ENCODE assay signal across 12 cellular contexts in genomic region chr1:37482796-37483744, GRCh38. TPM values are rescaled to one million over a fixed set of nuclear protein-coding genes. Genes with fewer than 3 reads are reported as not detected.
DNase-seq lines count a peak whose midpoint lies in the region; ATAC-seq, FAIRE-seq and TF ChIP-seq lines count a peak whose summit lies in the region.
"Had no signal": no experiment of that assay in that cellular context is flagged by ENCODE, and none has a peak within 500 bp of the region (broad histone marks: within the 10 kb centered on the region; RNA-seq: fewer than 3 reads in every experiment).

No MANE protein-coding gene starts in this region.

- peak overlapping the region; percentile 11 for H3K4me3 Mint-ChIP-seq in activated naive CD4-positive, alpha-beta T cell treated with anti-CD3 and anti-CD28 coated beads, Interleukin-2, amount 50 U/mL, for 24 hours
- no peak overlapping the region for H3K4me3 Mint-ChIP-seq in memory B cell

- TF ChIP-seq POLR2A in upper lobe of left lung (IDR thresholded peaks at IDR 0.05) (no peak), H54 (IDR thresholded peaks at IDR 0.05; ENCODE audit: low read depth, low read length) (no peak)

- H3K36me3 ChIP-seq in upper lobe of left lung (peaks cover 18 to 62% (median 48%) of the 10 kb centered on the region in 4 donors), HAP-1 (replicated peaks) (peaks cover 55% of the 10 kb centered on the region)

- no peaks in the 10 kb centered on the region for H3K27me3 Mint-ChIP-seq in activated naive CD4-positive, alpha-beta T cell treated with anti-CD3 and anti-CD28 coated beads, Interleukin-2, amount 50 U/mL, for 24 hours
- no peaks in the 10 kb centered on the region for H3K27me3 Mint-ChIP-seq in memory B cell

- peaks cover 32% of the 10 kb centered on the region for H3K4me1 Mint-ChIP-seq in activated naive CD4-positive, alpha-beta T cell treated with anti-CD3 and anti-CD28 coated beads, Interleukin-2, amount 50 U/mL, for 24 hours
- peaks cover 37% of the 10 kb centered on the region for H3K4me1 Mint-ChIP-seq in memory B cell

- no peak for TF ChIP-seq EP300 in upper lobe of left lung (IDR thresholded peaks at IDR 0.05)

- DNase-seq in activated naive CD4-positive, alpha-beta T cell treated with Interleukin-2 at 50 U/mL for 16 hours: no peak
- no peak for DNase-seq in activated naive CD4-positive, alpha-beta T cell treated with anti-CD3 and anti-CD28 coated beads, Interleukin-2, amount 50 U/mL, for 72 hours (ENCODE audit: low spot score in 2 of 2)
- DNase-seq in memory B cell (ENCODE audit: low spot score in 2 of 2) (no peak), upper lobe of left lung (peak in 1 of 2 donors; percentile 65), SK-N-DZ (ENCODE audit: low spot score) (no peak), HAP-1 (ENCODE audit: low spot score in 2 of 2) (no peak), H54 (ENCODE audit: insufficient read length, low spot score) (no peak)
- DNase-seq: BE2C, GDM1, T-helper 2 cell had no signal

- no peaks in the 10 kb centered on the region for H3K9me3 Mint-ChIP-seq in activated naive CD4-positive, alpha-beta T cell treated with anti-CD3 and anti-CD28 coated beads, Interleukin-2, amount 50 U/mL, for 24 hours
- no peaks in the 10 kb centered on the region for H3K9me3 Mint-ChIP-seq in activated naive CD4-positive, alpha-beta T cell treated with anti-CD3 and anti-CD28 coated beads, Interleukin-2, amount 50 U/mL, for 72 hours
- no peaks in the 10 kb centered on the region for H3K9me3 Mint-ChIP-seq in memory B cell

- whole genome bisulfite sequencing in upper lobe of left lung, 2 donors: 94 to 97% methylated on average over 12 to 28 of the region's 29 CpGs

- FAIRE-seq in H54 (lab: Jason Lieb, UNC): no peak
- FAIRE-seq: urothelium cell line had no signal

- H3K27me3 ChIP-seq in upper lobe of left lung: no peaks in the 10 kb centered on the region
- H3K27me3 ChIP-seq in HAP-1 (ENCODE audit: low read depth): no peaks in the 10 kb centered on the region
- H3K27me3 ChIP-seq: BE2C had no signal

- H3K9me3 ChIP-seq in upper lobe of left lung (no peaks in the 10 kb centered on the region), HAP-1 (no peaks in the 10 kb centered on the region)
- H3K9me3 ChIP-seq: BE2C had no signal

- peak overlapping the region; percentile 33 to 99 (median 89) for H3K27ac ChIP-seq in upper lobe of left lung

- peak overlapping the region; percentile 80 for H3K27ac Mint-ChIP-seq in activated naive CD4-positive, alpha-beta T cell treated with anti-CD3 and anti-CD28 coated beads, Interleukin-2, amount 50 U/mL, for 24 hours
- peak overlapping the region; percentile 68 to 94 for H3K27ac Mint-ChIP-seq in activated naive CD4-positive, alpha-beta T cell treated with anti-CD3 and anti-CD28 coated beads, Interleukin-2, amount 50 U/mL, for 72 hours
- peak overlapping the region; percentile 81 for H3K27ac Mint-ChIP-seq in memory B cell

- in situ Hi-C loops in HAP-1 (cut with MboI; ENCODE audit: low sequenced_read_pairs): no loop called here

- H3K4me3 ChIP-seq in upper lobe of left lung: no peak overlapping the region
- no peak overlapping the region for H3K4me3 ChIP-seq in HAP-1

- ATAC-seq in activated naive CD4-positive, alpha-beta T cell treated with anti-CD3 and anti-CD28 coated beads, Interleukin-2, amount 50 U/mL, for 72 hours: no peak
- ATAC-seq in memory B cell (ENCODE audit: low read depth) (no peak), upper lobe of left lung (ENCODE audit: low FRiP score in 2 of 2) (no peak)

- TF ChIP-seq CTCF in upper lobe of left lung (IDR thresholded peaks at IDR 0.05): no peak

- H3K36me3 Mint-ChIP-seq in activated naive CD4-positive, alpha-beta T cell treated with anti-CD3 and anti-CD28 coated beads, Interleukin-2, amount 50 U/mL, for 24 hours: peaks cover 29% of the 10 kb centered on the region
- H3K36me3 Mint-ChIP-seq in activated naive CD4-positive, alpha-beta T cell treated with anti-CD3 and anti-CD28 coated beads, Interleukin-2, amount 50 U/mL, for 72 hours: peaks cover 30 to 39% of the 10 kb centered on the region in 2 donors
- peaks cover 21% of the 10 kb centered on the region for H3K36me3 Mint-ChIP-seq in memory B cell

- H3K4me1 ChIP-seq in upper lobe of left lung (peaks cover 71 to 82% (median 77%) of the 10 kb centered on the region in 4 donors), HAP-1 (no peaks in the 10 kb centered on the region)

RNA-seq across cellular contexts. Expression of gene ZC3H12A, which starts 8.7 kb away (rescaled TPM):
- total RNA-seq in activated naive CD4-positive, alpha-beta T cell treated with anti-CD3 and anti-CD28 coated beads, Interleukin-2, amount 50 U/mL, for 72 hours: 10 to 100 TPM; 30.2 to 58.6 TPM
- 10 to 100 TPM; 17.6 to 55.5 (median 26.2) TPM for total RNA-seq in upper lobe of left lung
- polyA plus RNA-seq in SK-N-DZ (2014; cell fraction: cytosol; rRNA removed): 0.95 and 1.2 TPM in 2 replicates
- polyA plus RNA-seq in SK-N-DZ (2014; cell fraction: nucleus; rRNA removed): 1.9 and 2.5 TPM in 2 replicates

RNA-seq across cellular contexts. Expression of gene MEAF6, which starts 31.5 kb away (rescaled TPM):
- total RNA-seq in activated naive CD4-positive, alpha-beta T cell treated with anti-CD3 and anti-CD28 coated beads, Interleukin-2, amount 50 U/mL, for 72 hours: 10 to 100 TPM; 48.0 to 66.8 TPM
- 100 to 1,000 TPM in 2 of 6 donors, 10 to 100 TPM in 4; 59.9 to 131 (median 75.1) TPM for total RNA-seq in upper lobe of left lung
- 105 and 117 TPM in 2 replicates for polyA plus RNA-seq in SK-N-DZ (2014; cell fraction: cytosol; rRNA removed)
- polyA plus RNA-seq in SK-N-DZ (2014; cell fraction: nucleus; rRNA removed): 63.0 and 96.6 TPM in 2 replicates
